Comparison of ENCODE assay signal across 1 cellular context in genomic region chr19:13154241-13154778, GRCh38.
TF ChIP-seq lines count a peak whose summit lies in the region.

No MANE protein-coding gene starts in this region.

TF ChIP-seq in HepG2, 621 proteins besides CTCF, POLR2A, EP300 and RAD21 (continued from another document):
- 0 out of 2 replicates have a peak, but pooled peaks have one; percentile 22 for TF ChIP-seq ZNF512B (CRISPR knock-in tag; IDR thresholded peaks at IDR 0.05; ENCODE audit: borderline replicate concordance)
- TF ChIP-seq ARID4A (CRISPR knock-in tag; IDR thresholded peaks at IDR 0.05; ENCODE audit: borderline replicate concordance) = peak; percentile 36; the same call in 1 of the 2 replicates
- TF ChIP-seq ZNF354B (CRISPR knock-in tag; IDR thresholded peaks at IDR 0.05) = 0 out of 2 replicates have a peak, but pooled peaks have one; percentile 44
- no peak for TF ChIP-seq NKX3-1 (CRISPR knock-in tag; IDR thresholded peaks at IDR 0.05)
- TF ChIP-seq ETV5 (CRISPR knock-in tag; IDR thresholded peaks at IDR 0.05; ENCODE audit: borderline replicate concordance) = peak; percentile 74
- TF ChIP-seq HOXA3 (CRISPR knock-in tag; IDR thresholded peaks at IDR 0.05) = peak; percentile 72
- TF ChIP-seq ZNF687 (CRISPR knock-in tag; IDR thresholded peaks at IDR 0.05) = peak; percentile 50
- peak; percentile 89 for TF ChIP-seq ATF3 (CRISPR knock-in tag; IDR thresholded peaks at IDR 0.05)
- TF ChIP-seq ZNF350 (CRISPR knock-in tag; IDR thresholded peaks at IDR 0.05; ENCODE audit: borderline replicate concordance, low read depth) = peak; percentile 29; the same call in 1 of the 2 replicates
- TF ChIP-seq ZNF281 (CRISPR knock-in tag; IDR thresholded peaks at IDR 0.05; ENCODE audit: borderline replicate concordance) = peak; percentile 88
- 0 out of 2 replicates have a peak, but pooled peaks have one; percentile 12 for TF ChIP-seq TFDP1 (CRISPR knock-in tag; IDR thresholded peaks at IDR 0.05; ENCODE audit: borderline replicate concordance)
- no peak for TF ChIP-seq PAF1 (CRISPR knock-in tag; IDR thresholded peaks at IDR 0.05)
- TF ChIP-seq ZNF20 (CRISPR knock-in tag; IDR thresholded peaks at IDR 0.05) = no peak
- TF ChIP-seq CREB1 (IDR thresholded peaks at IDR 0.05) = peak; percentile 61
- peak; percentile 66; the same call in 1 of the 2 replicates for TF ChIP-seq CREB1 (CRISPR knock-in tag; IDR thresholded peaks at IDR 0.05)
- TF ChIP-seq AGO1 (IDR thresholded peaks at IDR 0.05; ENCODE audit: low read depth, low read length, poor library complexity, severe bottlenecking) = peak; percentile 95
- TF ChIP-seq KDM5A (IDR thresholded peaks at IDR 0.05; ENCODE audit: borderline replicate concordance, low read length) = peak; percentile 9; the same call in 1 of the 2 replicates
- no peak for TF ChIP-seq GABPA (IDR thresholded peaks at IDR 0.05; ENCODE audit: low read depth, low read length)
- TF ChIP-seq GABPA (CRISPR knock-in tag; IDR thresholded peaks at IDR 0.05; ENCODE audit: low read depth) = peak; percentile 39; the same call in 1 of the 2 replicates
- TF ChIP-seq GABPB1 (CRISPR knock-in tag; IDR thresholded peaks at IDR 0.05) = peak; percentile 79
- peak; percentile 91 for TF ChIP-seq ZBTB21 (CRISPR knock-in tag; IDR thresholded peaks at IDR 0.05)
